30 cellular contexts compared by ENCODE assay signal in genomic region chr2:165893556-165893955, GRCh38.
"Had no signal": no experiment of that assay in that cellular context is flagged by ENCODE, and none has a peak within 500 bp of the region (broad histone marks: within the 10 kb centered on the region; RNA-seq: fewer than 3 reads in every experiment).

No MANE protein-coding gene starts in this region.

- ATAC-seq: activated CD4-positive, CD25-positive, alpha-beta regulatory T cell treated with anti-CD3 and anti-CD28 coated beads, Interleukin-2, amount 50 U/mL, for 24 hours; activated CD8-positive, alpha-beta T cell treated with anti-CD3 and anti-CD28 coated beads for 36 hours; activated T-cell treated with anti-CD3 and anti-CD28 coated beads, Interleukin-2, amount 50 U/mL, for 4 hours; activated T-helper 17 cell treated with anti-CD3 and anti-CD28 coated beads, Interleukin-2, amount 50 U/mL, for 72 hours; T-helper 17 cell had no signal

- H3K27ac Mint-ChIP-seq: activated B cell treated with CpG ODN at 0.5 μM for 24 hours; activated CD8-positive, alpha-beta T cell treated with anti-CD3 and anti-CD28 coated beads for 36 hours; activated naive CD8-positive, alpha-beta T cell; activated T-helper 17 cell treated with anti-CD3 and anti-CD28 coated beads, Interleukin-2, amount 50 U/mL, for 72 hours; dendritic cell treated with granulocyte-macrophage colony-stimulating factor and Interleukin-4, amounts not matched to agents 40 ng/mL and 50 ng/mL, for 4 days; T-helper 17 cell; T-helper 2 cell treated with Interferon-gamma antibody and Interleukin-4, amounts not matched to agents 5 μg/mL and 100 μg/mL, for 36 hours had no signal

- DNase-seq: activated B cell treated with CpG ODN at 0.5 μM for 24 hours; activated CD4-positive, alpha-beta T cell treated with anti-CD3 and anti-CD28 coated beads for 48 hours; activated CD4-positive, alpha-beta T cell treated with anti-CD3 and anti-CD28 coated beads, Interleukin-2, amount 50 U/mL, for 1 hour; activated CD4-positive, alpha-beta T cell treated with anti-CD3 and anti-CD28 coated beads, Interleukin-2, amount 50 U/mL, for 48 hours; activated CD8-positive, alpha-beta memory T cell treated with anti-CD3 and anti-CD28 coated beads for 24 hours; activated CD8-positive, alpha-beta T cell treated with anti-CD3 and anti-CD28 coated beads for 36 hours; activated effector memory CD4-positive, alpha-beta T cell treated with Interleukin-2 at 50 U/mL for 16 hours; activated gamma-delta T cell treated with Interleukin-2 at 50 U/mL for 16 hours; activated naive CD4-positive, alpha-beta T cell treated with anti-CD3 and anti-CD28 coated beads, Interleukin-2, amount 50 U/mL, for 16 hours; activated naive CD4-positive, alpha-beta T cell treated with Interleukin-2 at 50 U/mL for 16 hours; activated T-cell treated with anti-CD3 and anti-CD28 coated beads, Interleukin-2, amount 50 U/mL, for 4 hours; amygdala; aorta; dorsolateral prefrontal cortex; effector memory CD4-positive, alpha-beta T cell; erythroblast; glutamatergic neuron; T-helper 1 cell; T-helper 17 cell; T1000; WERI-Rb-1 had no signal

- H3K9me3 Mint-ChIP-seq: activated B cell treated with CpG ODN at 0.5 μM for 24 hours; activated CD8-positive, alpha-beta T cell treated with anti-CD3 and anti-CD28 coated beads for 36 hours; activated T-cell treated with anti-CD3 and anti-CD28 coated beads, Interleukin-2, amount 50 U/mL, for 4 hours; activated T-helper 17 cell treated with anti-CD3 and anti-CD28 coated beads, Interleukin-2, amount 50 U/mL, for 72 hours; brain; central memory CD8-positive, alpha-beta T cell; dendritic cell treated with granulocyte-macrophage colony-stimulating factor and Interleukin-4, amounts not matched to agents 40 ng/mL and 50 ng/mL, for 4 days; T-helper 2 cell treated with Interferon-gamma antibody and Interleukin-4, amounts not matched to agents 5 μg/mL and 100 μg/mL, for 36 hours had no signal

- H3K27ac ChIP-seq: coronary artery, dorsolateral prefrontal cortex, esophagus muscularis mucosa, WERI-Rb-1 had no signal

- H3K4me3 ChIP-seq: coronary artery, dorsolateral prefrontal cortex, esophagus muscularis mucosa had no signal

- H3K27me3 Mint-ChIP-seq: activated B cell treated with CpG ODN at 0.5 μM for 24 hours; activated CD8-positive, alpha-beta T cell treated with anti-CD3 and anti-CD28 coated beads for 36 hours; activated naive CD8-positive, alpha-beta T cell; activated T-helper 17 cell treated with anti-CD3 and anti-CD28 coated beads, Interleukin-2, amount 50 U/mL, for 72 hours; brain; central memory CD8-positive, alpha-beta T cell; dendritic cell treated with granulocyte-macrophage colony-stimulating factor and Interleukin-4, amounts not matched to agents 40 ng/mL and 50 ng/mL, for 4 days; T-helper 17 cell had no signal

- H3K4me1 ChIP-seq: esophagus muscularis mucosa had no signal

- H3K27me3 ChIP-seq: dorsolateral prefrontal cortex, esophagus muscularis mucosa had no signal

- H3K4me3 Mint-ChIP-seq: activated B cell treated with CpG ODN at 0.5 μM for 24 hours; activated CD8-positive, alpha-beta T cell treated with anti-CD3 and anti-CD28 coated beads for 36 hours; activated naive CD8-positive, alpha-beta T cell; activated T-cell treated with anti-CD3 and anti-CD28 coated beads, Interleukin-2, amount 50 U/mL, for 4 hours; activated T-helper 17 cell treated with anti-CD3 and anti-CD28 coated beads, Interleukin-2, amount 50 U/mL, for 72 hours; brain; central memory CD8-positive, alpha-beta T cell; dendritic cell treated with granulocyte-macrophage colony-stimulating factor and Interleukin-4, amounts not matched to agents 40 ng/mL and 50 ng/mL, for 4 days; T-helper 17 cell; T-helper 2 cell treated with Interferon-gamma antibody and Interleukin-4, amounts not matched to agents 5 μg/mL and 100 μg/mL, for 36 hours had no signal

- H3K9me3 ChIP-seq: esophagus muscularis mucosa had no signal
